In genomic region chr20:8161262-8162071, GRCh38 we compare ENCODE assay signal across 12 cellular contexts. TPM values are rescaled to one million over a fixed set of nuclear protein-coding genes. Genes with fewer than 3 reads are reported as not detected.
DNase-seq lines count a peak whose midpoint lies in the region; ATAC-seq and TF ChIP-seq lines count a peak whose summit lies in the region.
"Had no signal": no experiment of that assay in that cellular context is flagged by ENCODE, and none has a peak within 500 bp of the region (broad histone marks: within the 10 kb centered on the region; RNA-seq: fewer than 3 reads in every experiment).

No MANE protein-coding gene starts in this region.

- H3K4me3 Mint-ChIP-seq in nephron progenitor cell = no peak overlapping the region

- peaks cover 15% of the 10 kb centered on the region for H3K36me3 Mint-ChIP-seq in nephron progenitor cell (ENCODE audit: low read depth)

- peak; percentile 65 for DNase-seq in ELR (ENCODE audit: low read depth)
- no peak for DNase-seq in SK-N-SH
- DNase-seq in left cardiac atrium = no peak
- DNase-seq in gastrocnemius medialis = no peak
- no peak for DNase-seq in nephron progenitor cell
- no peak for DNase-seq in middle frontal gyrus (ENCODE audit: extremely low spot score, low spot score)
- DNase-seq: activated gamma-delta T cell; effector CD8-positive, alpha-beta T cell; GOT3; stimulated activated CD4-positive, alpha-beta T cell treated with anti-CD3 and anti-CD28 coated beads, Interleukin-4, amount 100 ng/mL, for 4 hours had no signal

- in situ Hi-C loops in gastrocnemius medialis (cut with MboI; ENCODE audit: low sequenced_read_pairs in 4 of 4) = no loop called here

- peaks cover 13% of the 10 kb centered on the region for H3K4me1 Mint-ChIP-seq in nephron progenitor cell

- ATAC-seq in left cardiac atrium (peak; percentile 50 to 65), gastrocnemius medialis (peak; percentile 81 to 87), GM21528 (IDR thresholded peaks at IDR 0.05; ENCODE audit: low FRiP score, unreplicated experiment) (no peak)

- H3K36me3 ChIP-seq in SK-N-SH (replicated peaks in 1 of 2; ENCODE audit: control insufficient read depth in 1 of 2, insufficient read depth in 2 of 2, low read length in 1 of 2) = peaks cover 0 to 4% of the 10 kb centered on the region in 2 experiments
- no peaks in the 10 kb centered on the region for H3K36me3 ChIP-seq in gastrocnemius medialis
- H3K36me3 ChIP-seq: neutrophil had no signal

- 57% methylated on average over 4 of the region's 4 CpGs for WGBS in SK-N-SH (ENCODE audit: low lambda C conversion rate)

- no peak for TF ChIP-seq RAD21 in SK-N-SH (IDR thresholded peaks at IDR 0.05; ENCODE audit: low read length)

- intact Hi-C loops in left cardiac atrium (cut with DNase I) (no loop called here), gastrocnemius medialis (cut with DNase I; ENCODE audit: low total_unique reads) (no loop called here)

- no peaks in the 10 kb centered on the region for H3K9me3 ChIP-seq in SK-N-SH
- no peaks in the 10 kb centered on the region for H3K9me3 ChIP-seq in gastrocnemius medialis
- H3K9me3 ChIP-seq: neutrophil had no signal

- H2AFZ ChIP-seq in SK-N-SH (ENCODE audit: low read depth) = peak overlapping the region; percentile 48; the same call in 1 of the 2 replicates

- peaks cover 45% of the 10 kb centered on the region; the same call in 1 of the 2 replicates for H3K79me2 ChIP-seq in SK-N-SH (ENCODE audit: insufficient read depth)

- no peaks in the 10 kb centered on the region for H4K20me1 ChIP-seq in SK-N-SH (ENCODE audit: insufficient read depth)

- no peak for TF ChIP-seq POLR2A in gastrocnemius medialis (IDR thresholded peaks at IDR 0.05)

- POLR2A ChIA-PET in SK-N-SH (lab: Yijun Ruan, JAX) = no interaction called here

- H3K27me3 Mint-ChIP-seq in nephron progenitor cell (ENCODE audit: low read depth, poor library complexity) = peaks cover under 1% of the 10 kb centered on the region

- H3K4me1 ChIP-seq in SK-N-SH (ENCODE audit: control insufficient read depth in 1 of 2, insufficient read depth in 2 of 2, low read depth in 1 of 2, low read length in 1 of 2) (peaks cover 0 to 25% of the 10 kb centered on the region in 2 experiments; a peak in 2 of 4 replicates), gastrocnemius medialis (peaks cover 33 to 42% of the 10 kb centered on the region in 2 donors)

- no peak overlapping the region for H3K4me3 ChIP-seq in SK-N-SH (ENCODE audit: low read depth in 2 of 2, low read length in 1 of 2)
- no peak overlapping the region for H3K4me3 ChIP-seq in gastrocnemius medialis

- peaks cover 26% of the 10 kb centered on the region for H3K9me3 Mint-ChIP-seq in nephron progenitor cell

- H3K9ac ChIP-seq in SK-N-SH = peak overlapping the region; percentile 28; the same call in 1 of the 2 replicates

- H3K4me2 ChIP-seq in SK-N-SH = peak overlapping the region; percentile 39

- no peak overlapping the region for H3K27ac Mint-ChIP-seq in nephron progenitor cell

- TF ChIP-seq EP300 in SK-N-SH (IDR thresholded peaks at IDR 0.05; ENCODE audit: borderline replicate concordance in 1 of 2, low read depth in 1 of 2, low read length in 1 of 2) = peak in 1 of 2 experiments; percentile 54; a peak in 1 of 4 replicates

- H3K27me3 ChIP-seq in SK-N-SH (ENCODE audit: insufficient read depth) (no peaks in the 10 kb centered on the region), gastrocnemius medialis (no peaks in the 10 kb centered on the region)
- H3K27me3 ChIP-seq: neutrophil had no signal

- CTCF ChIA-PET in SK-N-SH (lab: Yijun Ruan, JAX) = no interaction called here

- no peak for TF ChIP-seq CTCF in SK-N-SH (IDR thresholded peaks at IDR 0.05)
- no peak for TF ChIP-seq CTCF in gastrocnemius medialis (IDR thresholded peaks at IDR 0.05 in 4 of 5, conservative IDR thresholded peaks at IDR 0.05 in 1 of 5)
- TF ChIP-seq CTCF in nephron progenitor cell (IDR thresholded peaks at IDR 0.05) = no peak

- no peaks in the 10 kb centered on the region for H3K9me2 ChIP-seq in SK-N-SH

- peaks cover 20% of the 10 kb centered on the region for H3F3A ChIP-seq in SK-N-SH (replicated peaks; ENCODE audit: insufficient read depth)

- H3K27ac ChIP-seq in SK-N-SH (ENCODE audit: low read depth in 2 of 2, low read length in 1 of 2) (peak overlapping the region; percentile 39 to 77; a peak in 3 of 4 replicates), gastrocnemius medialis (peak overlapping the region; percentile 60 to 73 (median 66))
- H3K27ac ChIP-seq: neutrophil had no signal

TF ChIP-seq in SK-N-SH, 30 proteins besides CTCF, POLR2A, EP300 and RAD21:
- no peak for TF ChIP-seq CHD2 (IDR thresholded peaks at IDR 0.05; ENCODE audit: low read length, partially characterized antibody)
- no peak for TF ChIP-seq FOXJ3 (CRISPR knock-in tag; IDR thresholded peaks at IDR 0.05)
- TF ChIP-seq GABPA (IDR thresholded peaks at IDR 0.05; ENCODE audit: low read depth) = 0 out of 2 replicates have a peak, but pooled peaks have one; percentile 10
- TF ChIP-seq FOSL2 (IDR thresholded peaks at IDR 0.05; ENCODE audit: borderline replicate concordance, low read depth) = peak; percentile 53; the same call in 1 of the 2 replicates
- no peak for TF ChIP-seq SIN3A (IDR thresholded peaks at IDR 0.05; ENCODE audit: borderline replicate concordance, low read depth, low read length)
- TF ChIP-seq ZBTB33 (IDR thresholded peaks at IDR 0.05; ENCODE audit: borderline replicate concordance, low read depth) = no peak
- TF ChIP-seq EZH2phosphoT487 (IDR thresholded peaks at IDR 0.05; ENCODE audit: borderline replicate concordance, low read depth) = no peak
- TF ChIP-seq ELF1 (IDR thresholded peaks at IDR 0.05) = 0 out of 2 replicates have a peak, but pooled peaks have one; percentile 7
- TF ChIP-seq, protein P1, sequence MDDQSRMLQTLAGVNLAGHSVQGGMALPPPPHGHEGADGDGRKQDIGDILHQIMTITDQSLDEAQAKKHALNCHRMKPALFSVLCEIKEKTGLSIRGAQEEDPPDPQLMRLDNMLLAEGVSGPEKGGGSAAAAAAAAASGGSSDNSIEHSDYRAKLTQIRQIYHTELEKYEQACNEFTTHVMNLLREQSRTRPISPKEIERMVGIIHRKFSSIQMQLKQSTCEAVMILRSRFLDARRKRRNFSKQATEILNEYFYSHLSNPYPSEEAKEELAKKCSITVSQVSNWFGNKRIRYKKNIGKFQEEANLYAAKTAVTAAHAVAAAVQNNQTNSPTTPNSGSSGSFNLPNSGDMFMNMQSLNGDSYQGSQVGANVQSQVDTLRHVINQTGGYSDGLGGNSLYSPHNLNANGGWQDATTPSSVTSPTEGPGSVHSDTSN (IDR thresholded peaks at IDR 0.05) = peak; percentile 48; the same call in 1 of the 2 replicates
- 0 out of 2 replicates have a peak, but pooled peaks have one; percentile 20 for TF ChIP-seq MEF2A (IDR thresholded peaks at IDR 0.05; ENCODE audit: borderline replicate concordance, low read depth)
- TF ChIP-seq GATA2 (CRISPR knock-in tag; IDR thresholded peaks at IDR 0.05) = no peak
- TF ChIP-seq MXI1 (IDR thresholded peaks at IDR 0.05; ENCODE audit: low read depth, low read length) = no peak
- peak; percentile 71 for TF ChIP-seq TCF12 (IDR thresholded peaks at IDR 0.05)
- peak; percentile 51; the same call in 1 of the 2 replicates for TF ChIP-seq TEAD4 (IDR thresholded peaks at IDR 0.05; ENCODE audit: borderline replicate concordance, insufficient read depth)
- no peak for TF ChIP-seq POLR2AphosphoS5 (IDR thresholded peaks at IDR 0.05; ENCODE audit: low read depth, low read length)
- TF ChIP-seq NFIC (IDR thresholded peaks at IDR 0.05; ENCODE audit: borderline replicate concordance) = 0 out of 2 replicates have a peak, but pooled peaks have one; percentile 16
- no peak for TF ChIP-seq FOXM1 (IDR thresholded peaks at IDR 0.05; ENCODE audit: low read depth)
- TF ChIP-seq JUND (IDR thresholded peaks at IDR 0.05) = peak; percentile 69

RNA-seq across cellular contexts. Expression of gene PLCB1, which starts 29.4 kb away (rescaled TPM):
- polyA plus RNA-seq in SK-N-SH (2012; rRNA removed) = 10.5 and 13.0 TPM in 2 replicates
- polyA plus RNA-seq in SK-N-SH (2012; cell fraction: cytosol; rRNA removed) = 14.4 and 19.7 TPM in 2 replicates
- 8.6 and 13.2 TPM in 2 replicates for polyA plus RNA-seq in SK-N-SH (2012; cell fraction: nucleus; rRNA removed)
- total RNA-seq in left cardiac atrium = 10 to 100 TPM; 25.9 to 27.1 TPM
- 10 to 100 TPM in 1 of 4 donors, 1 to 10 TPM in 3; 4.1 to 10.0 (median 7.6) TPM for total RNA-seq in gastrocnemius medialis
